ENCODE assay signal across 9 cellular contexts in genomic region chr3:9778518-9779129, GRCh38. TPM values are rescaled to one million over a fixed set of nuclear protein-coding genes. Genes with fewer than 3 reads are reported as not detected.
DNase-seq lines count a peak whose midpoint lies in the region; TF ChIP-seq lines count a peak whose summit lies in the region.
"Had no signal": no experiment of that assay in that cellular context is flagged by ENCODE, and none has a peak within 500 bp of the region (broad histone marks: within the 10 kb centered on the region; RNA-seq: fewer than 3 reads in every experiment).

No MANE protein-coding gene starts in this region.

- no peak for TF ChIP-seq CTCF in stomach (IDR thresholded peaks at IDR 0.05)
- TF ChIP-seq CTCF in coronary artery (IDR thresholded peaks at IDR 0.05) = no peak

- H3K9ac ChIP-seq in mesenchymal stem cell (ENCODE audit: low read length) = peak overlapping the region; percentile 64

- TF ChIP-seq EP300 in stomach (IDR thresholded peaks at IDR 0.05) = no peak

- peaks cover 24 to 38% of the 10 kb centered on the region in 2 experiments for H3K36me3 ChIP-seq in mesenchymal stem cell (ENCODE audit: control insufficient read depth in 1 of 2, insufficient read depth in 2 of 2, low read depth in 1 of 2, low read length in 2 of 2)
- H3K36me3 ChIP-seq in stomach = peaks cover 23 to 47% (median 46%) of the 10 kb centered on the region in 4 donors

- H3K4me1 ChIP-seq in mesenchymal stem cell (ENCODE audit: control insufficient read depth, insufficient read depth, low read depth, low read length) = peaks cover 2% of the 10 kb centered on the region
- H3K4me1 ChIP-seq in stomach = peaks cover 0 to 34% (median 4%) of the 10 kb centered on the region in 4 donors

- 85% methylated on average over 6 of the region's 6 CpGs for WGBS in mesenchymal stem cell
- WGBS in stomach, 5 donors = 64 to 71% (median 68%) methylated on average over 6 of the region's 6 CpGs

- TF ChIP-seq POLR2A in stomach (IDR thresholded peaks at IDR 0.05) = no peak

- no peak overlapping the region for H3K23ac ChIP-seq in mesenchymal stem cell (ENCODE audit: low read length in 2 of 2)

- H3K14ac ChIP-seq in mesenchymal stem cell (ENCODE audit: low read length in 2 of 2) = no peak overlapping the region

- intact Hi-C loops in stomach (cut with DNase I; ENCODE audit: low total_unique reads) = no loop called here

- no peak overlapping the region for H2BK5ac ChIP-seq in mesenchymal stem cell (ENCODE audit: low read depth, low read length, poor library complexity, severe bottlenecking)

- peaks cover 68% of the 10 kb centered on the region for H3K4me1 Mint-ChIP-seq in activated naive CD8-positive, alpha-beta T cell (ENCODE audit: low read depth)

- H2BK120ac ChIP-seq in mesenchymal stem cell (ENCODE audit: low read depth, low read length) = no peak overlapping the region

- H2AFZ ChIP-seq in mesenchymal stem cell (ENCODE audit: low read depth, low read length) = no peak overlapping the region

- H3K27me3 ChIP-seq in mesenchymal stem cell (ENCODE audit: control insufficient read depth in 1 of 2, insufficient read depth in 1 of 2, low read length in 2 of 2) (no peaks in the 10 kb centered on the region), stomach (no peaks in the 10 kb centered on the region)

- H3K9me3 ChIP-seq in mesenchymal stem cell (ENCODE audit: control insufficient read depth, low read length) (no peaks in the 10 kb centered on the region), stomach (no peaks in the 10 kb centered on the region)

- peak; percentile 35 for DNase-seq in stimulated activated CD4-positive, alpha-beta T cell treated with anti-CD3 and anti-CD28 coated beads, Interleukin-15, amount 100 ng/mL, for 24 hours
- no peak for DNase-seq in stimulated activated CD4-positive, alpha-beta T cell treated with anti-CD3 and anti-CD28 coated beads, Interleukin-2, amount 100 ng/mL, for 48 hours
- no peak for DNase-seq in mesenchymal stem cell
- DNase-seq in stomach = no peak
- no peak for DNase-seq in coronary artery (ENCODE audit: low spot score)
- no peak for DNase-seq in UCSD-AML1 (lab: John Stamatoyannopoulos, UW; ENCODE audit: unreplicated experiment)
- DNase-seq in superior temporal gyrus (ENCODE audit: extremely low spot score) = no peak

- H4K91ac ChIP-seq in mesenchymal stem cell (ENCODE audit: low read length) = no peak overlapping the region

- no peaks in the 10 kb centered on the region for H3K9me3 Mint-ChIP-seq in activated naive CD8-positive, alpha-beta T cell (ENCODE audit: low read depth)
- H3K9me3 Mint-ChIP-seq: CD8-positive, alpha-beta memory T cell had no signal

- H3K4me3 ChIP-seq in mesenchymal stem cell (ENCODE audit: insufficient read depth in 1 of 2, low read depth in 1 of 2, low read length in 2 of 2) = no peak overlapping the region
- H3K4me3 ChIP-seq in stomach = no peak overlapping the region
- H3K4me3 ChIP-seq in coronary artery = no peak overlapping the region

- H3K27ac Mint-ChIP-seq in activated naive CD8-positive, alpha-beta T cell = peak overlapping the region; percentile 96

- no peak overlapping the region for H3K4ac ChIP-seq in mesenchymal stem cell (ENCODE audit: low read depth in 1 of 2, low read length in 2 of 2)

- no peak overlapping the region for H2BK15ac ChIP-seq in mesenchymal stem cell (ENCODE audit: low read depth, poor library complexity, severe bottlenecking)

- H3K36me3 Mint-ChIP-seq in activated naive CD8-positive, alpha-beta T cell = peaks cover 10% of the 10 kb centered on the region

- no peak overlapping the region for H3K4me2 ChIP-seq in mesenchymal stem cell (ENCODE audit: low read length, poor library complexity, severe bottlenecking)

- no peak overlapping the region for H2BK12ac ChIP-seq in mesenchymal stem cell (ENCODE audit: low read length in 2 of 2)

- no peaks in the 10 kb centered on the region for H3K27me3 Mint-ChIP-seq in activated naive CD8-positive, alpha-beta T cell
- H3K27me3 Mint-ChIP-seq: CD8-positive, alpha-beta memory T cell had no signal

- H3K27ac ChIP-seq in mesenchymal stem cell (ENCODE audit: low read length, poor library complexity, severe bottlenecking) (no peak overlapping the region), stomach (peak overlapping the region in 1 of 5 donors; percentile 62), coronary artery (peak overlapping the region in 1 of 2 donors; percentile 47)

- H4K8ac ChIP-seq in mesenchymal stem cell (ENCODE audit: low read length) = no peak overlapping the region

- H3K79me1 ChIP-seq in mesenchymal stem cell (replicated peaks; ENCODE audit: low read length, poor library complexity, severe bottlenecking) = peaks cover 1% of the 10 kb centered on the region

- no peak overlapping the region for H2AK5ac ChIP-seq in mesenchymal stem cell (ENCODE audit: low read length, severe bottlenecking)

- H3K18ac ChIP-seq in mesenchymal stem cell (ENCODE audit: low read depth in 1 of 2, low read length in 2 of 2) = no peak overlapping the region

- peak overlapping the region; percentile 84 for H3K4me3 Mint-ChIP-seq in activated naive CD8-positive, alpha-beta T cell

RNA-seq across cellular contexts. Expression of gene CAMK1, which starts 8.9 kb away (rescaled TPM):
- polyA plus RNA-seq in mesenchymal stem cell (2013, experiment 1 of 2) = 10.6 TPM
- 11.1 TPM for polyA plus RNA-seq in mesenchymal stem cell (2013, experiment 2 of 2)
- total RNA-seq in stomach = 10 to 100 TPM; 14.3 to 61.1 (median 27.4) TPM
- polyA plus RNA-seq in stomach = 10 to 100 TPM; 22.9 to 37.2 (median 23.2) TPM

RNA-seq across cellular contexts. Expression of gene TADA3, which starts 13.6 kb away (rescaled TPM):
- 53.4 TPM for polyA plus RNA-seq in mesenchymal stem cell (2013, experiment 1 of 2)
- 54.2 TPM for polyA plus RNA-seq in mesenchymal stem cell (2013, experiment 2 of 2)
- 10 to 100 TPM; 29.2 to 62.6 (median 31.2) TPM for total RNA-seq in stomach
- polyA plus RNA-seq in stomach = 10 to 100 TPM; 36.4 to 62.0 (median 61.0) TPM

RNA-seq across cellular contexts. Expression of gene ARPC4, which starts 14.3 kb away (rescaled TPM):
- 103 TPM for polyA plus RNA-seq in mesenchymal stem cell (2013, experiment 1 of 2)
- polyA plus RNA-seq in mesenchymal stem cell (2013, experiment 2 of 2) = 101 TPM
- total RNA-seq in stomach = 100 to 1,000 TPM in 3 of 5 donors, 10 to 100 TPM in 2; 45.5 to 173 (median 129) TPM
- 100 to 1,000 TPM in 2 of 3 donors, 10 to 100 TPM in 1; 69.4 to 180 (median 117) TPM for polyA plus RNA-seq in stomach

RNA-seq across cellular contexts. Expression of gene OGG1, which starts 28.9 kb away (rescaled TPM):
- polyA plus RNA-seq in mesenchymal stem cell (2013, experiment 1 of 2) = 26.5 TPM
- 25.0 TPM for polyA plus RNA-seq in mesenchymal stem cell (2013, experiment 2 of 2)
- 10 to 100 TPM in 4 of 5 donors, 1 to 10 TPM in 1; 7.6 to 54.5 (median 22.0) TPM for total RNA-seq in stomach
- 10 to 100 TPM; 12.4 to 20.0 (median 15.1) TPM for polyA plus RNA-seq in stomach

RNA-seq across cellular contexts. Expression of gene TTLL3, which starts 31.4 kb away (rescaled TPM):
- polyA plus RNA-seq in mesenchymal stem cell (2013, experiment 1 of 2) = 16.1 TPM
- 14.6 TPM for polyA plus RNA-seq in mesenchymal stem cell (2013, experiment 2 of 2)
- 100 to 1,000 TPM in 4 of 5 donors, 10 to 100 TPM in 1; 50.3 to 593 (median 210) TPM for total RNA-seq in stomach
- polyA plus RNA-seq in stomach = 10 to 100 TPM in 1 of 3 donors, 1 to 10 TPM in 2; 6.7 to 34.0 (median 7.8) TPM
